Comparison of ENCODE assay signal across 8 cellular contexts in genomic region chr2:72745679-72746368, GRCh38.
DNase-seq lines count a peak whose midpoint lies in the region; ATAC-seq, FAIRE-seq and TF ChIP-seq lines count a peak whose summit lies in the region.

No MANE protein-coding gene starts in this region.

- no peaks in the 10 kb centered on the region for H3K4me1 ChIP-seq in pancreas

- no peak overlapping the region for H3K4me3 Mint-ChIP-seq in T-helper 2 cell treated with Interferon-gamma antibody and Interleukin-4, amounts not matched to agents 5 μg/mL and 100 μg/mL, for 36 hours
- H3K4me3 Mint-ChIP-seq in activated T-cell treated with anti-CD3 and anti-CD28 coated beads, Interleukin-2, amount 50 U/mL, for 4 hours: no peak overlapping the region

- TF ChIP-seq CTCF in fibroblast of pulmonary artery (IDR thresholded peaks at IDR 0.05; ENCODE audit: low read length, missing control alignments): peak; percentile 71
- peak in 3 of 4 donors; percentile 35 to 53 (median 42) for TF ChIP-seq CTCF in pancreas (IDR thresholded peaks at IDR 0.05)

- H3K36me3 Mint-ChIP-seq in T-helper 2 cell treated with Interferon-gamma antibody and Interleukin-4, amounts not matched to agents 5 μg/mL and 100 μg/mL, for 36 hours (ENCODE audit: low read depth): no peaks in the 10 kb centered on the region
- H3K36me3 Mint-ChIP-seq in activated T-cell treated with anti-CD3 and anti-CD28 coated beads, Interleukin-2, amount 50 U/mL, for 4 hours (ENCODE audit: insufficient read depth): peaks cover 4% of the 10 kb centered on the region

- H3K36me3 ChIP-seq in pancreas: no peaks in the 10 kb centered on the region

- no peaks in the 10 kb centered on the region for H3K27me3 ChIP-seq in pancreas

- 16% methylated on average over 2 of the region's 2 CpGs for WGBS in pancreas, 2 donors

- no peak overlapping the region for H3K27ac Mint-ChIP-seq in T-helper 2 cell treated with Interferon-gamma antibody and Interleukin-4, amounts not matched to agents 5 μg/mL and 100 μg/mL, for 36 hours

- no peak overlapping the region for H3K27ac ChIP-seq in pancreas

- H3K4me3 ChIP-seq in fibroblast of pulmonary artery (replicated peaks; ENCODE audit: low read depth, low read length) (no peak overlapping the region), pancreas (no peak overlapping the region)

- H3K9me3 ChIP-seq in pancreas: no peaks in the 10 kb centered on the region

- peak; percentile 56 to 89 (median 83) for ATAC-seq in pancreas
- no peak for ATAC-seq in activated T-cell treated with anti-CD3 and anti-CD28 coated beads, Interleukin-2, amount 50 U/mL, for 4 hours

- FAIRE-seq in pancreas (lab: Jason Lieb, UNC): peak; percentile 57

- H3K9me3 Mint-ChIP-seq in T-helper 2 cell treated with Interferon-gamma antibody and Interleukin-4, amounts not matched to agents 5 μg/mL and 100 μg/mL, for 36 hours: no peaks in the 10 kb centered on the region
- H3K9me3 Mint-ChIP-seq in activated T-cell treated with anti-CD3 and anti-CD28 coated beads, Interleukin-2, amount 50 U/mL, for 4 hours: no peaks in the 10 kb centered on the region

- DNase-seq in GM03348 (ENCODE audit: low spot score) (peak; percentile 37), NAMALWA (ENCODE audit: low spot score) (peak; percentile 65), SK-N-DZ (ENCODE audit: low spot score) (peak; percentile 57), fibroblast of pulmonary artery (ENCODE audit: low read depth) (peak; percentile 88), pancreas (no peak)
- DNase-seq in T-helper 2 cell treated with Interferon-gamma antibody and Interleukin-4, amounts not matched to agents 5 μg/mL and 100 μg/mL, for 36 hours (ENCODE audit: low spot score): no peak
- DNase-seq in activated T-cell treated with anti-CD3 and anti-CD28 coated beads, Interleukin-2, amount 50 U/mL, for 4 hours: no peak
- DNase-seq in activated naive CD4-positive, alpha-beta T cell (lab: John Stamatoyannopoulos, UW): no peak

- H3K4me1 Mint-ChIP-seq in T-helper 2 cell treated with Interferon-gamma antibody and Interleukin-4, amounts not matched to agents 5 μg/mL and 100 μg/mL, for 36 hours (ENCODE audit: low read depth): no peaks in the 10 kb centered on the region
- no peaks in the 10 kb centered on the region for H3K4me1 Mint-ChIP-seq in activated T-cell treated with anti-CD3 and anti-CD28 coated beads, Interleukin-2, amount 50 U/mL, for 4 hours (ENCODE audit: low read depth)

- H3K27me3 Mint-ChIP-seq in T-helper 2 cell treated with Interferon-gamma antibody and Interleukin-4, amounts not matched to agents 5 μg/mL and 100 μg/mL, for 36 hours (ENCODE audit: low read depth): no peaks in the 10 kb centered on the region
- H3K27me3 Mint-ChIP-seq in activated T-cell treated with anti-CD3 and anti-CD28 coated beads, Interleukin-2, amount 50 U/mL, for 4 hours (ENCODE audit: low read depth): no peaks in the 10 kb centered on the region

- intact Hi-C loops in pancreas (cut with DNase I): loop anchor here in 1 of 3 donors (10.0 kb wide), 1 partner anchor 821 kb away; no protein-coding TSS in a partner anchor

Comparison
In these comparisons a context has a peak if more than half of its experiments do, and no peak if none do; other contexts are left out.
1. DNase-seq: peak in GM03348 (single experiment), NAMALWA (single experiment), SK-N-DZ (single experiment) and fibroblast of pulmonary artery (single experiment); none in pancreas (0 of 6), T-helper 2 cell treated with Interferon-gamma antibody and Interleukin-4, amounts not matched to agents 5 μg/mL and 100 μg/mL, for 36 hours (single experiment), activated T-cell treated with anti-CD3 and anti-CD28 coated beads, Interleukin-2, amount 50 U/mL, for 4 hours (single experiment) and activated naive CD4-positive, alpha-beta T cell (0 of 4).
2. ATAC-seq: peak in pancreas (4 of 4); none in activated T-cell treated with anti-CD3 and anti-CD28 coated beads, Interleukin-2, amount 50 U/mL, for 4 hours (0 of 2).